ENCODE assay signal across 18 cellular contexts in genomic region chr4:124862261-124862660, GRCh38.
DNase-seq lines count a peak whose midpoint lies in the region; ATAC-seq and TF ChIP-seq lines count a peak whose summit lies in the region.
"Had no signal": no experiment of that assay in that cellular context is flagged by ENCODE, and none has a peak within 500 bp of the region (broad histone marks: within the 10 kb centered on the region; RNA-seq: fewer than 3 reads in every experiment).

No MANE protein-coding gene starts in this region.

- DNase-seq in IMR-90 (no peak), fibroblast of gingiva (ENCODE audit: low read depth) (peak; percentile 25), myocyte (ENCODE audit: low read depth) (peak; percentile 50), stromal cell of bone marrow (ENCODE audit: low read depth) (peak; percentile 62), nephron progenitor cell (no peak)
- DNase-seq in stimulated activated effector memory CD8-positive, alpha-beta T cell treated with anti-CD3 and anti-CD28 coated beads, Interleukin-12 subunit alpha, Interleukin-12 subunit beta, amount 100 ng/mL, for 72 hours (ENCODE audit: low spot score in 2 of 2) = no peak
- DNase-seq: AML-193, DMS 273 treated with DMSO at 0.1 percent for 48 hours, DND-41, H9, NCI-H1092 treated with DMSO at 0.1 percent for 48 hours, NCI-H146, NCI-H2029 treated with DMSO at 0.1 percent for 48 hours, NCI-H2171 treated with DMSO at 0.1 percent for 48 hours, Peyer's patch had no signal

- no peak for TF ChIP-seq CTCF in IMR-90 (conservative IDR thresholded peaks at IDR 0.05; ENCODE audit: low read depth, low read length)
- TF ChIP-seq CTCF in nephron progenitor cell (IDR thresholded peaks at IDR 0.05) = no peak

- H3K79me1 ChIP-seq in IMR-90 (ENCODE audit: low read depth in 1 of 2, low read length in 2 of 2) = no peaks in the 10 kb centered on the region

- no peak overlapping the region for H3K4me3 Mint-ChIP-seq in nephron progenitor cell
- no peak overlapping the region for H3K4me3 Mint-ChIP-seq in stimulated activated effector memory CD8-positive, alpha-beta T cell treated with anti-CD3 and anti-CD28 coated beads, Interleukin-12 subunit alpha, Interleukin-12 subunit beta, amount 100 ng/mL, for 72 hours
- H3K4me3 Mint-ChIP-seq: CD14-positive monocyte, H9 had no signal

- ATAC-seq in IMR-90 (ENCODE audit: low read depth) = peak; percentile 68
- ATAC-seq in stimulated activated effector memory CD8-positive, alpha-beta T cell treated with anti-CD3 and anti-CD28 coated beads, Interleukin-12 subunit alpha, Interleukin-12 subunit beta, amount 100 ng/mL, for 72 hours = no peak
- ATAC-seq in HG03159 (IDR thresholded peaks at IDR 0.05; ENCODE audit: unreplicated experiment) = no peak
- ATAC-seq in GM21786 (IDR thresholded peaks at IDR 0.05; ENCODE audit: unreplicated experiment) = no peak

- no peak overlapping the region for H4K5ac ChIP-seq in IMR-90 (ENCODE audit: low read depth, low read length)

- H4K91ac ChIP-seq in IMR-90 (ENCODE audit: insufficient read depth, low read depth, low read length) = no peak overlapping the region

- no peaks in the 10 kb centered on the region for H3K4me1 ChIP-seq in IMR-90 (ENCODE audit: control insufficient read depth, insufficient read depth, low read length)
- H3K4me1 ChIP-seq: Peyer's patch had no signal

- H3K4ac ChIP-seq in IMR-90 (ENCODE audit: low read depth, low read length) = no peak overlapping the region

- H2BK5ac ChIP-seq in IMR-90 (ENCODE audit: low read depth, low read length, poor library complexity, severe bottlenecking) = no peak overlapping the region

- intact Hi-C loops in IMR-90 (cut with micrococcal nuclease) = no loop called here

- CTCF ChIA-PET in IMR-90 (lab: Yijun Ruan, JAX) = interaction anchor here (0.6 kb wide), 1 partner anchor 50 kb away, joined by 3 read pairs; no protein-coding TSS in a partner anchor

- dilution Hi-C loops in IMR-90 (cut with HindIII; ENCODE audit: low sequenced_read_pairs, unreplicated experiment) = no loop called here

- TF ChIP-seq RAD21 in IMR-90 (IDR thresholded peaks at IDR 0.05; ENCODE audit: low read length) = no peak

- no peaks in the 10 kb centered on the region for H3K27me3 Mint-ChIP-seq in nephron progenitor cell (ENCODE audit: low read depth, poor library complexity)

- H3K9ac ChIP-seq in IMR-90 (ENCODE audit: low read depth, low read length) = no peak overlapping the region

- no peaks in the 10 kb centered on the region for H3K36me3 Mint-ChIP-seq in nephron progenitor cell (ENCODE audit: low read depth)
- H3K36me3 Mint-ChIP-seq in stimulated activated effector memory CD8-positive, alpha-beta T cell treated with anti-CD3 and anti-CD28 coated beads, Interleukin-12 subunit alpha, Interleukin-12 subunit beta, amount 100 ng/mL, for 72 hours = no peaks in the 10 kb centered on the region
- H3K36me3 Mint-ChIP-seq: CD14-positive monocyte had no signal

- no peak overlapping the region for H3K27ac ChIP-seq in IMR-90 (ENCODE audit: insufficient read depth, low read length)
- H3K27ac ChIP-seq: Peyer's patch had no signal

- H2BK15ac ChIP-seq in IMR-90 (ENCODE audit: low read depth, low read length) = no peak overlapping the region

- peaks cover 14% of the 10 kb centered on the region for H3K4me1 Mint-ChIP-seq in nephron progenitor cell
- H3K4me1 Mint-ChIP-seq in stimulated activated effector memory CD8-positive, alpha-beta T cell treated with anti-CD3 and anti-CD28 coated beads, Interleukin-12 subunit alpha, Interleukin-12 subunit beta, amount 100 ng/mL, for 72 hours = no peaks in the 10 kb centered on the region

- no TSS peak for BruUV-seq in IMR-90 (replicated peaks; lab: Mats Ljungman, UMichigan)

- H3K9me1 ChIP-seq in IMR-90 (ENCODE audit: insufficient read depth, low read length) = no peaks in the 10 kb centered on the region

- H3K9me3 Mint-ChIP-seq in nephron progenitor cell = no peaks in the 10 kb centered on the region
- peaks cover 4% of the 10 kb centered on the region for H3K9me3 Mint-ChIP-seq in stimulated activated effector memory CD8-positive, alpha-beta T cell treated with anti-CD3 and anti-CD28 coated beads, Interleukin-12 subunit alpha, Interleukin-12 subunit beta, amount 100 ng/mL, for 72 hours
- H3K9me3 Mint-ChIP-seq: H9 had no signal

- no peak overlapping the region for H3K27ac Mint-ChIP-seq in nephron progenitor cell
- no peak overlapping the region for H3K27ac Mint-ChIP-seq in stimulated activated effector memory CD8-positive, alpha-beta T cell treated with anti-CD3 and anti-CD28 coated beads, Interleukin-12 subunit alpha, Interleukin-12 subunit beta, amount 100 ng/mL, for 72 hours
- H3K27ac Mint-ChIP-seq: CD14-positive monocyte, H9 had no signal

- no peaks in the 10 kb centered on the region; the same call in 1 of the 2 replicates for H3K27me3 ChIP-seq in IMR-90 (ENCODE audit: control insufficient read depth, insufficient read depth, low read length)
- H3K27me3 ChIP-seq: Peyer's patch had no signal

- no peak overlapping the region for H4K8ac ChIP-seq in IMR-90 (ENCODE audit: low read depth in 2 of 2, low read length in 2 of 2)

- no peak overlapping the region for H2AK5ac ChIP-seq in IMR-90 (ENCODE audit: low read depth, low read length)

- H3K56ac ChIP-seq in IMR-90 (ENCODE audit: extremely low read depth, insufficient read depth, low read length) = no peak overlapping the region

- no peak for TF ChIP-seq POLR2A in IMR-90 (IDR thresholded peaks at IDR 0.05; ENCODE audit: low read depth, low read length)

- no peak overlapping the region for H3K4me2 ChIP-seq in IMR-90 (ENCODE audit: low read depth, low read length)

- H2AFZ ChIP-seq in IMR-90 (replicated peaks; ENCODE audit: low read length, poor library complexity) = no peak overlapping the region

- POLR2A ChIA-PET in IMR-90 (lab: Charles Lee; ENCODE audit: unreplicated experiment) = no interaction called here

- no peak overlapping the region for H3K23ac ChIP-seq in IMR-90 (ENCODE audit: low read depth, low read length)

- no peaks in the 10 kb centered on the region for H3K36me3 ChIP-seq in IMR-90 (ENCODE audit: control insufficient read depth, insufficient read depth, low read length)
- H3K36me3 ChIP-seq: Peyer's patch had no signal

- no peak overlapping the region for H3K18ac ChIP-seq in IMR-90 (ENCODE audit: low read depth, low read length)

- no peaks in the 10 kb centered on the region for H3K9me3 ChIP-seq in IMR-90 (ENCODE audit: control insufficient read depth, insufficient read depth, low read length)
- H3K9me3 ChIP-seq: Peyer's patch had no signal

- in situ Hi-C loops in IMR-90 (cut with MboI; ENCODE audit: low sequenced_read_pairs) = no loop called here

- H2AK9ac ChIP-seq in IMR-90 (replicated peaks; ENCODE audit: low read depth, low read length, poor library complexity) = no peak overlapping the region

- no peak overlapping the region for H2BK20ac ChIP-seq in IMR-90 (ENCODE audit: low read depth, low read length)

- no peaks in the 10 kb centered on the region for H4K20me1 ChIP-seq in IMR-90 (ENCODE audit: insufficient read depth, low read length)

- no peak overlapping the region for H3K14ac ChIP-seq in IMR-90 (replicated peaks; ENCODE audit: low read depth, low read length)

- H2BK120ac ChIP-seq in IMR-90 (ENCODE audit: low read depth, low read length) = no peak overlapping the region

- no peak overlapping the region for H3K4me3 ChIP-seq in IMR-90 (ENCODE audit: insufficient read depth, low read depth, low read length)
- H3K4me3 ChIP-seq: Peyer's patch had no signal

TF ChIP-seq in IMR-90, 13 proteins besides CTCF, POLR2A, EP300 and RAD21:
- TF ChIP-seq NFE2L2 (IDR thresholded peaks at IDR 0.05; ENCODE audit: low read depth, low read length) (no peak), FOS (IDR thresholded peaks at IDR 0.05; ENCODE audit: low read depth, low read length) (no peak)

Comparison
In these comparisons a context has a peak if more than half of its experiments do, and no peak if none do; other contexts are left out.
1. DNase-seq: peak in fibroblast of gingiva (single experiment), myocyte (single experiment) and stromal cell of bone marrow (single experiment); none in IMR-90 (single experiment), nephron progenitor cell (single experiment) and stimulated activated effector memory CD8-positive, alpha-beta T cell treated with anti-CD3 and anti-CD28 coated beads, Interleukin-12 subunit alpha, Interleukin-12 subunit beta, amount 100 ng/mL, for 72 hours (0 of 2).